ENCODE assay signal across 8 cellular contexts in genomic region chr6:28161410-28162079, GRCh38. TPM values are rescaled to one million over a fixed set of nuclear protein-coding genes. Genes with fewer than 3 reads are reported as not detected.
DNase-seq lines count a peak whose midpoint lies in the region; ATAC-seq lines count a peak whose summit lies in the region.

No MANE protein-coding gene starts in this region.

- peak; percentile 90 for ATAC-seq in HG03469 (IDR thresholded peaks at IDR 0.05; ENCODE audit: unreplicated experiment)

- DNase-seq in AG08395 (ENCODE audit: low spot score) (peak; percentile 84), GM19238 (ENCODE audit: insufficient read length, low spot score) (peak; percentile 80), RPMI7951 (ENCODE audit: low read depth) (peak; percentile 58), foreskin melanocyte (peak; percentile 55), nucleus accumbens (lab: John Stamatoyannopoulos, UW) (peak in 52 of 56 donors; percentile 0 to 79 (median 38)), substantia nigra (lab: John Stamatoyannopoulos, UW) (peak in 40 of 49 donors; percentile 1 to 74 (median 24))
- peak; percentile 95 for DNase-seq in activated effector memory CD4-positive, alpha-beta T cell treated with anti-CD3 and anti-CD28 coated beads, Interleukin-2, amount 50 U/mL, for 16 hours

- no peak overlapping the region for H3K27ac ChIP-seq in substantia nigra (ENCODE audit: low read depth, low read length, poor library complexity, severe bottlenecking)

RNA-seq across cellular contexts. Expression of gene ZKSCAN8, which starts 19.9 kb away (rescaled TPM):
- total RNA-seq in RPMI7951 (2014; rRNA removed; shearing (Covaris generic)), result 12.4 and 12.9 TPM in 2 replicates

RNA-seq across cellular contexts. Expression of gene ZSCAN16, which starts 37.1 kb away (rescaled TPM):
- 4.2 and 5.9 TPM in 2 replicates for total RNA-seq in RPMI7951 (2014; rRNA removed; shearing (Covaris generic))

Comparison
In these comparisons a context has a peak if more than half of its experiments do, and no peak if none do; other contexts are left out.
1. DNase-seq: peak in every context shown above with its lines; median percentile 95 in activated effector memory CD4-positive, alpha-beta T cell treated with anti-CD3 and anti-CD28 coated beads, Interleukin-2, amount 50 U/mL, for 16 hours; 84 in AG08395; 80 in GM19238; 58 in RPMI7951; 55 in foreskin melanocyte; 38 in nucleus accumbens; 24 in substantia nigra.